In genomic region chr11:67025750-67026149, GRCh38 we compare ENCODE assay signal across 37 cellular contexts. TPM values are rescaled to one million over a fixed set of nuclear protein-coding genes. Genes with fewer than 3 reads are reported as not detected.
"Had no signal": no experiment of that assay in that cellular context is flagged by ENCODE, and none has a peak within 500 bp of the region (broad histone marks: within the 10 kb centered on the region; RNA-seq: fewer than 3 reads in every experiment).

No MANE protein-coding gene starts in this region.

- H3K27me3 ChIP-seq: adrenal gland, body of pancreas had no signal

- H3K9me3 ChIP-seq: adrenal gland, body of pancreas, colonic mucosa, esophagus squamous epithelium, gastroesophageal sphincter had no signal

- H3K36me3 ChIP-seq: adrenal gland, cardiac muscle cell, colonic mucosa, esophagus squamous epithelium, gastroesophageal sphincter had no signal

- H3K4me3 ChIP-seq: adrenal gland, body of pancreas, cardiac muscle cell, colonic mucosa, esophagus squamous epithelium, gastroesophageal sphincter had no signal

- H3K27ac ChIP-seq: adrenal gland, body of pancreas, cardiac muscle cell, colonic mucosa, epithelial cell of prostate, esophagus squamous epithelium, gastroesophageal sphincter had no signal

- ATAC-seq: activated CD4-positive, alpha-beta T cell treated with anti-CD3 and anti-CD28 coated beads for 36 hours; activated CD8-positive, alpha-beta memory T cell treated with anti-CD3 and anti-CD28 coated beads, Interleukin-2, amount 10 ng/mL, durations not matched to agents 7 days and 5 days; body of pancreas; gastroesophageal sphincter had no signal

- DNase-seq: activated CD4-positive, alpha-beta memory T cell treated with anti-CD3 and anti-CD28 coated beads for 36 hours; activated CD4-positive, alpha-beta T cell treated with anti-CD3 and anti-CD28 coated beads for 36 hours; activated CD4-positive, alpha-beta T cell treated with anti-CD3 and anti-CD28 coated beads, Interleukin-2, amount 10 ng/mL, durations not matched to agents 24 days and 14 days; activated CD4-positive, CD25-positive, alpha-beta regulatory T cell; activated CD4-positive, CD25-positive, alpha-beta regulatory T cell treated with anti-CD3 and anti-CD28 coated beads, Interleukin-2, amount 50 U/mL, for 72 hours; activated CD8-positive, alpha-beta memory T cell treated with anti-CD3 and anti-CD28 coated beads, Interleukin-2, amount 10 ng/mL, durations not matched to agents 7 days and 5 days; activated CD8-positive, alpha-beta memory T cell treated with anti-CD3 and anti-CD28 coated beads, Interleukin-2, amount 50 U/mL, for 4 hours; activated CD8-positive, alpha-beta T cell treated with anti-CD3 and anti-CD28 coated beads, Interleukin-2, amount 10 ng/mL, durations not matched to agents 7 days and 5 days; activated effector memory CD4-positive, alpha-beta T cell treated with anti-CD3 and anti-CD28 coated beads, Interleukin-2, amount 50 U/mL, for 16 hours; activated naive CD4-positive, alpha-beta T cell treated with anti-CD3 and anti-CD28 coated beads for 36 hours; activated naive CD8-positive, alpha-beta T cell treated with anti-CD3 and anti-CD28 coated beads for 36 hours; activated naive CD8-positive, alpha-beta T cell treated with anti-CD3 and anti-CD28 coated beads, Interleukin-2, amount 50 U/mL, for 24 hours; activated T-cell treated with anti-CD3 and anti-CD28 coated beads, Interleukin-2, amount 50 U/mL, for 1 hour; activated T-cell treated with anti-CD3 and anti-CD28 coated beads, Interleukin-2, amount 50 U/mL, for 48 hours; adrenal gland; amygdala; aorta; body of pancreas; central memory CD4-positive, alpha-beta T cell; cerebellar nuclear complex; colonic mucosa; effector CD8-positive, alpha-beta T cell; esophagus squamous epithelium; foreskin melanocyte had no signal

RNA-seq across cellular contexts. Expression of gene SYT12, which starts 2.8 kb away (rescaled TPM):
- total RNA-seq: activated CD4-positive, alpha-beta memory T cell treated with anti-CD3 and anti-CD28 coated beads for 36 hours; activated CD4-positive, alpha-beta T cell treated with anti-CD3 and anti-CD28 coated beads, Interleukin-2, amount 10 ng/mL, durations not matched to agents 24 days and 14 days; activated CD8-positive, alpha-beta memory T cell treated with anti-CD3 and anti-CD28 coated beads for 36 hours; activated CD8-positive, alpha-beta memory T cell treated with anti-CD3 and anti-CD28 coated beads, Interleukin-2, amount 10 ng/mL, durations not matched to agents 7 days and 5 days; activated CD8-positive, alpha-beta T cell treated with anti-CD3 and anti-CD28 coated beads, Interleukin-2, amount 10 ng/mL, durations not matched to agents 7 days and 5 days; activated naive CD4-positive, alpha-beta T cell treated with anti-CD3 and anti-CD28 coated beads for 36 hours; activated naive CD8-positive, alpha-beta T cell treated with anti-CD3 and anti-CD28 coated beads for 36 hours; activated T-helper 1 cell treated with anti-CD3 and anti-CD28 coated beads, Interleukin-12 subunit alpha, Interleukin-12 subunit beta, Interleukin-2, Interleukin-4 antibody, amounts not matched to agents 30 ng/mL and 10 ng/mL and 1 ng/mL, durations not matched to agents 14 hours and 24 hours and 36 hours; activated T-helper 2 cell treated with anti-CD3 and anti-CD28 coated beads, Interferon-gamma antibody, Interleukin-2, Interleukin-4, amounts not matched to agents 10 μg/mL and 5 μg/mL and 100 μg/mL, durations not matched to agents 14 hours and 24 hours and 36 hours; endothelial cell of umbilical vein; T-helper 1 cell treated with Interleukin-12 subunit alpha and Interleukin-12 subunit beta and Interleukin-4 antibody, amounts not matched to agents 30 ng/mL and 1 ng/mL, for 36 hours had no signal
- polyA plus RNA-seq: cardiac muscle cell, endothelial cell of umbilical vein, fibroblast of lung had no signal

RNA-seq across cellular contexts. Expression of gene RHOD, which starts 30.9 kb away (rescaled TPM):
- total RNA-seq: activated CD8-positive, alpha-beta T cell treated with anti-CD3 and anti-CD28 coated beads, Interleukin-2, amount 10 ng/mL, durations not matched to agents 7 days and 5 days had no signal

RNA-seq across cellular contexts. Expression of gene C11orf86, which starts 50.6 kb away (rescaled TPM):
- total RNA-seq: activated CD4-positive, alpha-beta memory T cell treated with anti-CD3 and anti-CD28 coated beads for 36 hours; activated CD4-positive, alpha-beta T cell treated with anti-CD3 and anti-CD28 coated beads for 36 hours; activated CD4-positive, alpha-beta T cell treated with anti-CD3 and anti-CD28 coated beads, Interleukin-2, amount 10 ng/mL, durations not matched to agents 24 days and 14 days; activated CD8-positive, alpha-beta memory T cell treated with anti-CD3 and anti-CD28 coated beads for 36 hours; activated CD8-positive, alpha-beta memory T cell treated with anti-CD3 and anti-CD28 coated beads, Interleukin-2, amount 10 ng/mL, durations not matched to agents 7 days and 5 days; activated CD8-positive, alpha-beta T cell treated with anti-CD3 and anti-CD28 coated beads, Interleukin-2, amount 10 ng/mL, durations not matched to agents 7 days and 5 days; activated naive CD4-positive, alpha-beta T cell treated with anti-CD3 and anti-CD28 coated beads for 36 hours; activated naive CD8-positive, alpha-beta T cell treated with anti-CD3 and anti-CD28 coated beads for 36 hours; activated T-helper 1 cell treated with anti-CD3 and anti-CD28 coated beads, Interleukin-12 subunit alpha, Interleukin-12 subunit beta, Interleukin-2, Interleukin-4 antibody, amounts not matched to agents 30 ng/mL and 10 ng/mL and 1 ng/mL, durations not matched to agents 14 hours and 24 hours and 36 hours; activated T-helper 2 cell treated with anti-CD3 and anti-CD28 coated beads, Interferon-gamma antibody, Interleukin-2, Interleukin-4, amounts not matched to agents 10 μg/mL and 5 μg/mL and 100 μg/mL, durations not matched to agents 14 hours and 24 hours and 36 hours; aorta; body of pancreas; cardiac muscle cell; dermis microvascular lymphatic vessel endothelial cell; endothelial cell of umbilical vein; esophagus squamous epithelium; fibroblast of lung; fibroblast of villous mesenchyme; gastroesophageal sphincter; glomerular endothelial cell; T-helper 1 cell treated with Interleukin-12 subunit alpha and Interleukin-12 subunit beta and Interleukin-4 antibody, amounts not matched to agents 30 ng/mL and 1 ng/mL, for 36 hours had no signal
- polyA plus RNA-seq: cardiac muscle cell, endothelial cell of umbilical vein, esophagus, fibroblast of lung had no signal
